In the genomic region with DNA sequence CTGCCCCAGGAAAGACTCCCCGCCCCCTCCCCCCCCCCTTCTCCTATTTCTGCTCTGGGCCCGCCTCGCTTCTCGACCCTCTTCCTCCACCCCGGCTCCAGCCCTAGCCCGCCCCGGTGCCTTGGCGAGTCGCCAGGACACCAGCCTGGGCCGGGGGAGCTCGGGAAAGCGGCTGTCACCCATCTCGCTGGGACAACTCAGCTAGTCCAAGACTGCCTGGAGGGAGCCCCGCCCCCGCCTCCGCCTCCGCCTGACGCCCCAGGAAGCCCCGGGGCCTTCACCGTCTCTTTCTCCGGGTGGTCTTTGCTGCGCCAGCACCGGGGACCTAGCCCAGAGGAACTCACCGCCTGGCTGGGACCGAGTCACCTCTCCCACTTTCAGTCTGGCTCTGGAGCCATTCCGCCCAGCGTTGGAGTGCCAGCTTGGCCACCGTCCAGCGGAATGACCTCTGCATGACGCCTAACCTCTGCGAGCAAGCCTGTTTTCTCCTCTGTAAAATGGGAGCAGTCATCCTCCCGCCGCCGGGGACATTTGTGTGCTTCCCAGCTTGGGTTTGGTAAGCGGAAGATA, we compare ENCODE assay signal across 1 cellular context.
A peak's percentile ranks its signal among the peaks of the same experiment; 100 is the strongest.
TF ChIP-seq lines count a peak whose summit lies in the region.

No MANE protein-coding gene starts in this region.

TF ChIP-seq in K562, 482 proteins besides CTCF, POLR2A, EP300 and RAD21 (continued from another document and continues in another):
- TF ChIP-seq DEAF1 (CRISPR knock-in tag; IDR thresholded peaks at IDR 0.05), result no peak
- TF ChIP-seq NFIC (IDR thresholded peaks at IDR 0.05), result peak; percentile 97
- TF ChIP-seq SRSF3 (IDR thresholded peaks at IDR 0.05; ENCODE audit: insufficient read depth, low read length), result no peak
- TF ChIP-seq CXXC5 (CRISPR knock-in tag; IDR thresholded peaks at IDR 0.05), result peak; percentile 59
- TF ChIP-seq ZBTB2 (IDR thresholded peaks at IDR 0.05), result 0 out of 2 replicates have a peak, but pooled peaks have one; percentile 17
- TF ChIP-seq MCM3 (IDR thresholded peaks at IDR 0.05), result no peak
- no peak for TF ChIP-seq CBX8 (IDR thresholded peaks at IDR 0.05; ENCODE audit: borderline replicate concordance, extremely low read depth, low read depth, low read length, poor library complexity, severe bottlenecking)
- TF ChIP-seq DPF2 (IDR thresholded peaks at IDR 0.05), result no peak
- no peak for TF ChIP-seq XRCC4 (IDR thresholded peaks at IDR 0.05; ENCODE audit: extremely low read depth, insufficient read depth, insufficient read length)
- no peak for TF ChIP-seq CBX5 (IDR thresholded peaks at IDR 0.05; ENCODE audit: borderline replicate concordance, low read depth)
- TF ChIP-seq PTBP1 (IDR thresholded peaks at IDR 0.05; ENCODE audit: low read depth, low read length), result 0 out of 2 replicates have a peak, but pooled peaks have one; percentile 45
- 0 out of 2 replicates have a peak, but pooled peaks have one; percentile 42 for TF ChIP-seq E2F3 (CRISPR knock-in tag; IDR thresholded peaks at IDR 0.05)
- TF ChIP-seq REST (CRISPR knock-in tag; IDR thresholded peaks at IDR 0.05; ENCODE audit: low read depth), result no peak
- TF ChIP-seq, protein P1, sequence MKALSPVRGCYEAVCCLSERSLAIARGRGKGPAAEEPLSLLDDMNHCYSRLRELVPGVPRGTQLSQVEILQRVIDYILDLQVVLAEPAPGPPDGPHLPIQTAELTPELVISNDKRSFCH (CRISPR knock-in tag; IDR thresholded peaks at IDR 0.05), result no peak
- TF ChIP-seq, protein P1 (tag; IDR thresholded peaks at IDR 0.05), result peak; percentile 55
- TF ChIP-seq GTF2F1 (IDR thresholded peaks at IDR 0.05; ENCODE audit: low read depth, low read length), result no peak
- no peak for TF ChIP-seq NONO (IDR thresholded peaks at IDR 0.05; ENCODE audit: low read depth in 2 of 2, low read length in 1 of 2)
- peak; percentile 46 for TF ChIP-seq HDAC2 (IDR thresholded peaks at IDR 0.05)
- no peak for TF ChIP-seq ZNF696 (CRISPR knock-in tag; conservative IDR thresholded peaks at IDR 0.05)
- TF ChIP-seq ATF3 (IDR thresholded peaks at IDR 0.05), result no peak
- no peak for TF ChIP-seq ATF3 (CRISPR knock-in tag; conservative IDR thresholded peaks at IDR 0.05)
- no peak for TF ChIP-seq FIP1L1 (IDR thresholded peaks at IDR 0.05; ENCODE audit: low read depth, low read length, poor library complexity, severe bottlenecking)
- TF ChIP-seq KDM1A (IDR thresholded peaks at IDR 0.05), result peak; percentile 13 to 26; a peak in 2 of 4 replicates
- TF ChIP-seq ETV5 (CRISPR knock-in tag; IDR thresholded peaks at IDR 0.05; ENCODE audit: low read depth), result no peak
- TF ChIP-seq MAFK (IDR thresholded peaks at IDR 0.05; ENCODE audit: low read length), result 0 out of 2 replicates have a peak, but pooled peaks have one; percentile 2
- no peak for TF ChIP-seq NR2C1 (IDR thresholded peaks at IDR 0.05)
- TF ChIP-seq NR2C1 (tag; IDR thresholded peaks at IDR 0.05), result peak; percentile 27; the same call in 1 of the 2 replicates
- TF ChIP-seq TCFL5 (CRISPR knock-in tag; conservative IDR thresholded peaks at IDR 0.05), result no peak
- no peak for TF ChIP-seq ATF4 (CRISPR knock-in tag; IDR thresholded peaks at IDR 0.05)
- TF ChIP-seq, protein P2, sequence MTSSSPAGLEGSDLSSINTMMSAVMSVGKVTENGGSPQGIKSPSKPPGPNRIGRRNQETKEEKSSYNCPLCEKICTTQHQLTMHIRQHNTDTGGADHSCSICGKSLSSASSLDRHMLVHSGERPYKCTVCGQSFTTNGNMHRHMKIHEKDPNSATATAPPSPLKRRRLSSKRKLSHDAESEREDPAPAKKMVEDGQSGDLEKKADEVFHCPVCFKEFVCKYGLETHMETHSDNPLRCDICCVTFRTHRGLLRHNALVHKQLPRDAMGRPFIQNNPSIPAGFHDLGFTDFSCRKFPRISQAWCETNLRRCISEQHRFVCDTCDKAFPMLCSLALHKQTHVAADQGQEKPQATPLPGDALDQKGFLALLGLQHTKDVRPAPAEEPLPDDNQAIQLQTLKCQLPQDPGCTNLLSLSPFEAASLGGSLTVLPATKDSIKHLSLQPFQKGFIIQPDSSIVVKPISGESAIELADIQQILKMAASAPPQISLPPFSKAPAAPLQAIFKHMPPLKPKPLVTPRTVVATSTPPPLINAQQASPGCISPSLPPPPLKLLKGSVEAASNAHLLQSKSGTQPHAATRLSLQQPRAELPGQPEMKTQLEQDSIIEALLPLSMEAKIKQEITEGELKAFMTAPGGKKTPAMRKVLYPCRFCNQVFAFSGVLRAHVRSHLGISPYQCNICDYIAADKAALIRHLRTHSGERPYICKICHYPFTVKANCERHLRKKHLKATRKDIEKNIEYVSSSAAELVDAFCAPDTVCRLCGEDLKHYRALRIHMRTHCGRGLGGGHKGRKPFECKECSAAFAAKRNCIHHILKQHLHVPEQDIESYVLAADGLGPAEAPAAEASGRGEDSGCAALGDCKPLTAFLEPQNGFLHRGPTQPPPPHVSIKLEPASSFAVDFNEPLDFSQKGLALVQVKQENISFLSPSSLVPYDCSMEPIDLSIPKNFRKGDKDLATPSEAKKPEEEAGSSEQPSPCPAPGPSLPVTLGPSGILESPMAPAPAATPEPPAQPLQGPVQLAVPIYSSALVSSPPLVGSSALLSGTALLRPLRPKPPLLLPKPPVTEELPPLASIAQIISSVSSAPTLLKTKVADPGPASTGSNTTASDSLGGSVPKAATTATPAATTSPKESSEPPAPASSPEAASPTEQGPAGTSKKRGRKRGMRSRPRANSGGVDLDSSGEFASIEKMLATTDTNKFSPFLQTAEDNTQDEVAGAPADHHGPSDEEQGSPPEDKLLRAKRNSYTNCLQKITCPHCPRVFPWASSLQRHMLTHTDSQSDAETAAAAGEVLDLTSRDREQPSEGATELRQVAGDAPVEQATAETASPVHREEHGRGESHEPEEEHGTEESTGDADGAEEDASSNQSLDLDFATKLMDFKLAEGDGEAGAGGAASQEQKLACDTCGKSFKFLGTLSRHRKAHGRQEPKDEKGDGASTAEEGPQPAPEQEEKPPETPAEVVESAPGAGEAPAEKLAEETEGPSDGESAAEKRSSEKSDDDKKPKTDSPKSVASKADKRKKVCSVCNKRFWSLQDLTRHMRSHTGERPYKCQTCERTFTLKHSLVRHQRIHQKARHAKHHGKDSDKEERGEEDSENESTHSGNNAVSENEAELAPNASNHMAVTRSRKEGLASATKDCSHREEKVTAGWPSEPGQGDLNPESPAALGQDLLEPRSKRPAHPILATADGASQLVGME (CRISPR knock-in tag; IDR thresholded peaks at IDR 0.05), result 0 out of 2 replicates have a peak, but pooled peaks have one; percentile 36
- 0 out of 4 replicates have a peak, but pooled peaks of 1 of the 2 experiments have one; percentile 39 for TF ChIP-seq TEAD1 (CRISPR knock-in tag; IDR thresholded peaks at IDR 0.05)
- TF ChIP-seq ZNF79 (CRISPR knock-in tag; IDR thresholded peaks at IDR 0.05; ENCODE audit: low read depth), result no peak
- TF ChIP-seq, protein P3, sequence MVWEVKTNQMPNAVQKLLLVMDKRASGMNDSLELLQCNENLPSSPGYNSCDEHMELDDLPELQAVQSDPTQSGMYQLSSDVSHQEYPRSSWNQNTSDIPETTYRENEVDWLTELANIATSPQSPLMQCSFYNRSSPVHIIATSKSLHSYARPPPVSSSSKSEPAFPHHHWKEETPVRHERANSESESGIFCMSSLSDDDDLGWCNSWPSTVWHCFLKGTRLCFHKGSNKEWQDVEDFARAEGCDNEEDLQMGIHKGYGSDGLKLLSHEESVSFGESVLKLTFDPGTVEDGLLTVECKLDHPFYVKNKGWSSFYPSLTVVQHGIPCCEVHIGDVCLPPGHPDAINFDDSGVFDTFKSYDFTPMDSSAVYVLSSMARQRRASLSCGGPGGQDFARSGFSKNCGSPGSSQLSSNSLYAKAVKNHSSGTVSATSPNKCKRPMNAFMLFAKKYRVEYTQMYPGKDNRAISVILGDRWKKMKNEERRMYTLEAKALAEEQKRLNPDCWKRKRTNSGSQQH (CRISPR knock-in tag; IDR thresholded peaks at IDR 0.05), result no peak
- TF ChIP-seq POU5F1 (IDR thresholded peaks at IDR 0.05; ENCODE audit: borderline replicate concordance, low read depth, low read length, partially characterized antibody), result no peak
- TF ChIP-seq KAT8 (IDR thresholded peaks at IDR 0.05; ENCODE audit: low read depth), result no peak
- TF ChIP-seq ZNF830 (CRISPR knock-in tag; IDR thresholded peaks at IDR 0.05), result 0 out of 2 replicates have a peak, but pooled peaks have one; percentile 29
